ENCODE assay signal across 9 cellular contexts in the genomic region with DNA sequence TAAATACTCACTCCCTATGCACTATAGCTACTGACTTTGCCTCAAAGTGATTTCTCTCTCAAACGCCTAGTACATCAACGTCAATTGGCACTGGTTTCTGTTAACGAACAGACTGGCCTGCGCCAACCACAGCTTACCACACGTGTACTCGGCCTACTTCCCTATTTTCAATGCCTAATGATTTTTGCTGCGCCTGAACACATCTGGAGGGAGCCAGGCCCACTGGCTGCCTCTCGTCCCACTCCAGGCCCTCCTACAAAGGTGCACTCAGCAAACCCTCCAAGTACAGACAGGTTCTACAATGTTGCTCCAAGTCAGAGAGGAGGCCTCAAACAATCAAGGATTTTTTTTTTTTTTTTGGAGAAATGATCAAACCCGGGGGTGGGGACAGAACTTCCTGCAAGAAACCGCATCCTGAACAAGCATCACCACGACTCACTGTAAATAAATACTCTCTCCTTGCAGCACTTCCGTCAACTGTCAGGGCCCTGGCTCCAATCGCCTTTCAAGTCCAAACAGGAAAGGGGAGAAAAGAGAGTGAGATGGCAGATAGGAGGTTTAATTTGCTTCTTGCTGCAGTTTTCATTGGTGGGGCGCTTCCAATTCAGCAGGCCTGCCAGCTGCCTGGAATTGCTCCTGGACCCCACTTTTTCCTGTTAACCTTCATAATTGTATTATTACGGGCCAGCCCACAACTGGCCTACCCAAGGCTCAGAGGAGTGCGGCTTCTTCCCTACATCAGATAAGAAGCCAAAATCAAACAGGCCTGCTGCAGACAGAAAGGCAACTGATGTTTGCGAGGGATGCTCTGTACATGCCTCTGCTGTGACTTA.
DNase-seq lines count a peak whose midpoint lies in the region; ATAC-seq, FAIRE-seq and TF ChIP-seq lines count a peak whose summit lies in the region.
"Had no signal": no experiment of that assay in that cellular context is flagged by ENCODE, and none has a peak within 500 bp of the region (broad histone marks: within the 10 kb centered on the region; RNA-seq: fewer than 3 reads in every experiment).

No MANE protein-coding gene starts in this region.

- peaks cover 0 to 15% (median 0%) of the 10 kb centered on the region in 3 donors for H3K4me1 ChIP-seq in pancreas

- peaks cover 20% of the 10 kb centered on the region for H3K36me3 Mint-ChIP-seq in effector memory CD8-positive, alpha-beta T cell (ENCODE audit: insufficient read depth)

- intact Hi-C loops in pancreas (cut with DNase I): no loop called here

- H3K27me3 ChIP-seq in pancreas: no peaks in the 10 kb centered on the region

- ATAC-seq in GM21526 (IDR thresholded peaks at IDR 0.05; ENCODE audit: low FRiP score, unreplicated experiment) (peak; percentile 95), pancreas (peak in 3 of 4 donors; percentile 47 to 81 (median 69))
- ATAC-seq in effector memory CD8-positive, alpha-beta T cell (replicated peaks): peak; percentile 85

- no peaks in the 10 kb centered on the region for H3K9me3 Mint-ChIP-seq in effector memory CD8-positive, alpha-beta T cell
- H3K9me3 Mint-ChIP-seq: nephron had no signal

- H3K27ac Mint-ChIP-seq in effector memory CD8-positive, alpha-beta T cell: peak overlapping the region; percentile 93 to 96

- H3K36me3 ChIP-seq in pancreas: no peaks in the 10 kb centered on the region

- no peak overlapping the region for H3K4me3 ChIP-seq in pancreas

- 85 to 88% methylated on average over 17 of the region's 17 CpGs for WGBS in pancreas, 2 donors

- H3K9me3 ChIP-seq in pancreas: no peaks in the 10 kb centered on the region

- DNase-seq in EH (ENCODE audit: low read depth) (peak; percentile 80), HT1080 (ENCODE audit: low read depth) (peak; percentile 96), pancreas (peak in 1 of 6 donors; percentile 44), superior temporal gyrus (ENCODE audit: extremely low spot score) (no peak), NCI-H1105 (lab: John Stamatoyannopoulos, UW) (no peak)
- peak; percentile 39 for DNase-seq in activated CD4-positive, alpha-beta T cell treated with anti-CD3 and anti-CD28 coated beads for 1 hour
- peak; percentile 61 to 70 (median 61) for DNase-seq in effector memory CD8-positive, alpha-beta T cell

- no peak for TF ChIP-seq CTCF in pancreas (IDR thresholded peaks at IDR 0.05)

- H3K27ac ChIP-seq in pancreas: peak overlapping the region in 2 of 4 donors; percentile 23 to 55

- no peak for FAIRE-seq in pancreas (lab: Jason Lieb, UNC)

- H3K4me1 Mint-ChIP-seq in effector memory CD8-positive, alpha-beta T cell (ENCODE audit: low read depth in 2 of 2): peaks cover 74 to 89% of the 10 kb centered on the region in 2 donors

- H3K27me3 Mint-ChIP-seq in effector memory CD8-positive, alpha-beta T cell: no peaks in the 10 kb centered on the region

- H3K4me3 Mint-ChIP-seq in effector memory CD8-positive, alpha-beta T cell: peak overlapping the region; percentile 75 to 77
- H3K4me3 Mint-ChIP-seq: nephron had no signal

Comparison
In these comparisons a context has a peak if more than half of its experiments do, and no peak if none do; other contexts are left out.
1. DNase-seq: peak in EH (single experiment), HT1080 (single experiment), activated CD4-positive, alpha-beta T cell treated with anti-CD3 and anti-CD28 coated beads for 1 hour (single experiment) and effector memory CD8-positive, alpha-beta T cell (3 of 3); none in superior temporal gyrus (single experiment) and NCI-H1105 (single experiment).
2. Peak in every context shown above with its lines, with median percentiles within 50 percentile points of each other: ATAC-seq.